15 cellular contexts compared by ENCODE assay signal in genomic region chr16:51113254-51114125, GRCh38.
DNase-seq lines count a peak whose midpoint lies in the region.
"Had no signal": no experiment of that assay in that cellular context is flagged by ENCODE, and none has a peak within 500 bp of the region (broad histone marks: within the 10 kb centered on the region; RNA-seq: fewer than 3 reads in every experiment).

No MANE protein-coding gene starts in this region.

- H3K27me3 Mint-ChIP-seq in T-helper 2 cell treated with Interferon-gamma antibody and Interleukin-4, amounts not matched to agents 5 μg/mL and 100 μg/mL, for 36 hours (ENCODE audit: low read depth): peaks cover 40% of the 10 kb centered on the region

- H3K36me3 ChIP-seq in HUES6 (ENCODE audit: control insufficient read depth, insufficient read depth, low read length): no peaks in the 10 kb centered on the region
- no peaks in the 10 kb centered on the region for H3K36me3 ChIP-seq in iPS-15b (ENCODE audit: control insufficient read depth, insufficient read depth, low read length)
- H3K36me3 ChIP-seq in subcutaneous abdominal adipose tissue (ENCODE audit: control insufficient read depth in 5 of 5, insufficient read depth in 5 of 5, low read length in 5 of 5): no peaks in the 10 kb centered on the region
- H3K36me3 ChIP-seq: esophagus squamous epithelium, Peyer's patch, upper lobe of left lung had no signal

- H3K9ac ChIP-seq in HUES6 (ENCODE audit: low read length) (no peak overlapping the region), iPS-15b (ENCODE audit: low read depth, low read length) (no peak overlapping the region), subcutaneous abdominal adipose tissue (ENCODE audit: low read length in 5 of 5) (peak overlapping the region in 1 of 5 donors; percentile 13)

- H3K9me3 ChIP-seq in HUES6 (ENCODE audit: control insufficient read depth, insufficient read depth, low read depth, low read length) (peaks cover 7% of the 10 kb centered on the region), iPS-15b (ENCODE audit: control insufficient read depth, insufficient read depth, low read length) (peaks cover 5% of the 10 kb centered on the region), subcutaneous abdominal adipose tissue (ENCODE audit: control insufficient read depth in 5 of 5, low read length in 5 of 5) (peaks cover 0 to 4% (median 0%) of the 10 kb centered on the region in 5 donors)
- H3K9me3 ChIP-seq: Caco-2, esophagus squamous epithelium, Peyer's patch, upper lobe of left lung had no signal

- H3K9me3 Mint-ChIP-seq in T-helper 2 cell treated with Interferon-gamma antibody and Interleukin-4, amounts not matched to agents 5 μg/mL and 100 μg/mL, for 36 hours: no peaks in the 10 kb centered on the region

- H3K27ac Mint-ChIP-seq in T-helper 2 cell treated with Interferon-gamma antibody and Interleukin-4, amounts not matched to agents 5 μg/mL and 100 μg/mL, for 36 hours: no peak overlapping the region
- H3K27ac Mint-ChIP-seq: naive thymus-derived CD8-positive, alpha-beta T cell had no signal

- H3K27ac ChIP-seq in HUES6 (ENCODE audit: low read depth, low read length) (no peak overlapping the region), subcutaneous abdominal adipose tissue (ENCODE audit: low read depth, low read length) (no peak overlapping the region)
- H3K27ac ChIP-seq: esophagus squamous epithelium, Peyer's patch, upper lobe of left lung had no signal

- H3K4me1 Mint-ChIP-seq in T-helper 2 cell treated with Interferon-gamma antibody and Interleukin-4, amounts not matched to agents 5 μg/mL and 100 μg/mL, for 36 hours (ENCODE audit: low read depth): no peaks in the 10 kb centered on the region
- H3K4me1 Mint-ChIP-seq: naive thymus-derived CD8-positive, alpha-beta T cell had no signal

- H3K4me1 ChIP-seq in HUES6 (ENCODE audit: control insufficient read depth, insufficient read depth, low read length): peaks cover 41% of the 10 kb centered on the region
- H3K4me1 ChIP-seq in iPS-15b (ENCODE audit: control insufficient read depth, insufficient read depth, low read length): peaks cover 25% of the 10 kb centered on the region
- H3K4me1 ChIP-seq in subcutaneous abdominal adipose tissue (ENCODE audit: control insufficient read depth in 5 of 5, insufficient read depth in 5 of 5, low read length in 5 of 5): peaks cover 0 to 20% (median 8%) of the 10 kb centered on the region in 5 donors
- H3K4me1 ChIP-seq: Caco-2, Peyer's patch, upper lobe of left lung had no signal

- DNase-seq in T-helper 2 cell treated with Interferon-gamma antibody and Interleukin-4, amounts not matched to agents 5 μg/mL and 100 μg/mL, for 36 hours (ENCODE audit: low spot score): no peak
- DNase-seq in T-helper 2 cell (no peak), cortex of kidney (lab: John Stamatoyannopoulos, UW) (no peak), NCI-H187 treated with DMSO at 0.1 percent for 48 hours (lab: John Stamatoyannopoulos, UW) (no peak), DMS79 (lab: John Stamatoyannopoulos, UW) (no peak)
- DNase-seq: activated naive CD4-positive, alpha-beta T cell; Caco-2; esophagus squamous epithelium; kidney; naive thymus-derived CD8-positive, alpha-beta T cell; Peyer's patch had no signal

- H3K36me3 Mint-ChIP-seq in T-helper 2 cell treated with Interferon-gamma antibody and Interleukin-4, amounts not matched to agents 5 μg/mL and 100 μg/mL, for 36 hours (ENCODE audit: low read depth): no peaks in the 10 kb centered on the region
- H3K36me3 Mint-ChIP-seq: naive thymus-derived CD8-positive, alpha-beta T cell had no signal

- peaks cover 45% of the 10 kb centered on the region for H3K27me3 ChIP-seq in HUES6 (ENCODE audit: control insufficient read depth, insufficient read depth, low read length)
- peaks cover 33% of the 10 kb centered on the region for H3K27me3 ChIP-seq in iPS-15b (ENCODE audit: control insufficient read depth, insufficient read depth, low read length)
- peaks cover 3 to 18% (median 7%) of the 10 kb centered on the region in 5 donors for H3K27me3 ChIP-seq in subcutaneous abdominal adipose tissue (ENCODE audit: control insufficient read depth in 5 of 5, insufficient read depth in 4 of 5, low read length in 5 of 5)
- H3K27me3 ChIP-seq: Peyer's patch had no signal

- peak overlapping the region; percentile 48 for H3K4me3 ChIP-seq in HUES6 (ENCODE audit: low read depth, low read length)
- H3K4me3 ChIP-seq in iPS-15b (ENCODE audit: low read depth, low read length): peak overlapping the region; percentile 44
- H3K4me3 ChIP-seq in subcutaneous abdominal adipose tissue (ENCODE audit: low read depth in 1 of 5, low read length in 5 of 5): peak overlapping the region in 4 of 5 donors; percentile 11 to 45 (median 38)
- H3K4me3 ChIP-seq: Peyer's patch, upper lobe of left lung had no signal

- H3K4me3 Mint-ChIP-seq in T-helper 2 cell treated with Interferon-gamma antibody and Interleukin-4, amounts not matched to agents 5 μg/mL and 100 μg/mL, for 36 hours: peak overlapping the region; percentile 15
- H3K4me3 Mint-ChIP-seq: naive thymus-derived CD8-positive, alpha-beta T cell had no signal
